In the genomic region with DNA sequence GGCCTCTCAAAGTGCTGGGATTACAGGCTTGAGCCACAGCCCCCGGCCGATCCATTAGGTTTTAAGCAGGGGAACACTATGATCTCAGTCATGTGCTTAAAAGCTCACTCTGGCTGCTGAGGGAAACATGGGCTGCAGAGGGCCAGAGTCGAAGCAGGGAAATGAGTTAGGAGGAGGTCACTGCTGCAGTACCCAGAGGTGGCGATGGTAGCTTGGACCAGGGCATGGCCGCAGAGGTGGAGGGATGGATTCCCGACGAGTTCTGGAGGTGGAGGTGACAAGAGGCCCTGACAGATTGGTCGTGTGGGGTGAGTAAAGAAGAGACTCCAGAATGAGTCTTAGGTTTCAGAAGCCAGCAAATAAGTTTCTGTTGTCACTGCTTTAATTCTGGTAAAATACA, we compare ENCODE assay signal across 19 cellular contexts. TPM values are rescaled to one million over a fixed set of nuclear protein-coding genes. Genes with fewer than 3 reads are reported as not detected.
A peak's percentile ranks its signal among the peaks of the same experiment; 100 is the strongest.
DNase-seq lines count a peak whose midpoint lies in the region; ATAC-seq, FAIRE-seq and TF ChIP-seq lines count a peak whose summit lies in the region.
"Had no signal": no experiment of that assay in that cellular context is flagged by ENCODE, and none has a peak within 500 bp of the region (broad histone marks: within the 10 kb centered on the region; RNA-seq: fewer than 3 reads in every experiment).

No MANE protein-coding gene starts in this region.

- peak; percentile 86 for ATAC-seq in activated CD4-positive, alpha-beta T cell treated with anti-CD3 and anti-CD28 coated beads for 36 hours
- ATAC-seq in GM12878, result peak; percentile 46
- ATAC-seq in HG03039 (IDR thresholded peaks at IDR 0.05; ENCODE audit: unreplicated experiment), result no peak

- 25% methylated on average over 8 of the region's 8 CpGs for WGBS in GM12878 (ENCODE audit: insufficient coverage, insufficient replicate concordance, low lambda C conversion rate, missing lambda C conversion rate)

- H3K79me2 ChIP-seq in GM12878 (ENCODE audit: control insufficient read depth, insufficient read depth, low read length) (no peaks in the 10 kb centered on the region), neural progenitor cell (ENCODE audit: low read depth) (no peaks in the 10 kb centered on the region)

- no peak overlapping the region for H3K4me3 Mint-ChIP-seq in activated CD4-positive, alpha-beta T cell treated with anti-CD3 and anti-CD28 coated beads for 36 hours
- no peak overlapping the region for H3K4me3 Mint-ChIP-seq in activated CD4-positive, alpha-beta T cell treated with anti-CD3 and anti-CD28 coated beads, Interleukin-2, amount 10 ng/mL, durations not matched to agents 7 days and 5 days
- H3K4me3 Mint-ChIP-seq in neural progenitor cell, result no peak overlapping the region

- in situ Hi-C loops in GM12878 (cut with MboI), result no loop called here
- in situ Hi-C loops in KBM-7 (cut with MboI; ENCODE audit: low pct_unique_long_range_greater_than_20kb, low sequenced_read_pairs), result no loop called here

- no peak overlapping the region for H2AFZ ChIP-seq in GM12878 (ENCODE audit: control insufficient read depth, low read depth, low read length)
- H2AFZ ChIP-seq in neural progenitor cell (replicated peaks), result no peak overlapping the region
- H2AFZ ChIP-seq: GM23248 had no signal

- TF ChIP-seq CTCF in GM06990 (IDR thresholded peaks at IDR 0.05; ENCODE audit: insufficient read depth, low read length, poor library complexity, severe bottlenecking) (no peak), GM12878 (IDR thresholded peaks at IDR 0.05 in 2 of 3, conservative IDR thresholded peaks at IDR 0.05 in 1 of 3; ENCODE audit: control insufficient read depth in 2 of 3, extremely low read depth in 1 of 3, insufficient read depth in 1 of 3, low read depth in 3 of 3, low read length in 3 of 3) (no peak), neural progenitor cell (IDR thresholded peaks at IDR 0.05) (no peak)

- no peaks in the 10 kb centered on the region for H4K20me1 ChIP-seq in GM12878 (ENCODE audit: control insufficient read depth, insufficient read depth)
- H4K20me1 ChIP-seq in neural progenitor cell (ENCODE audit: low read depth), result no peaks in the 10 kb centered on the region

- peak; percentile 47 for FAIRE-seq in GM12878 (lab: Jason Lieb, UNC)

- H3F3A ChIP-seq in neural progenitor cell (ENCODE audit: low read depth), result peaks cover 5% of the 10 kb centered on the region

- H3K27ac ChIP-seq in GM12878 (ENCODE audit: control insufficient read depth, insufficient read depth) (no peak overlapping the region), neural progenitor cell (no peak overlapping the region)
- H3K27ac ChIP-seq: 22Rv1, C4-2B, GM23248, Peyer's patch had no signal

- TF ChIP-seq EP300 in GM12878 (IDR thresholded peaks at IDR 0.05; ENCODE audit: borderline replicate concordance in 1 of 2, control insufficient read depth in 1 of 2, low read depth in 2 of 2, low read length in 2 of 2), result no peak

- no peak for TF ChIP-seq RAD21 in GM12878 (IDR thresholded peaks at IDR 0.05; ENCODE audit: insufficient read depth, low read depth, low read length)

- POLR2A ChIA-PET in activated CD4-positive, alpha-beta T cell treated with anti-CD3 and anti-CD28 coated beads for 36 hours (lab: Charles Lee), result no interaction called here
- POLR2A ChIA-PET in activated CD4-positive, alpha-beta T cell treated with anti-CD3 and anti-CD28 coated beads, Interleukin-2, amount 10 ng/mL, durations not matched to agents 7 days and 5 days (lab: Charles Lee), result no interaction called here
- POLR2A ChIA-PET in GM12878 (lab: Charles Lee), result no interaction called here

- no peaks in the 10 kb centered on the region for H3K4me1 ChIP-seq in GM12878 (ENCODE audit: control insufficient read depth, insufficient read depth, low read length)
- H3K4me1 ChIP-seq in neural progenitor cell, result peaks cover 6% of the 10 kb centered on the region
- H3K4me1 ChIP-seq: Peyer's patch had no signal

- H3K27me3 ChIP-seq in GM06990 (replicated peaks; ENCODE audit: control insufficient read depth, insufficient read depth, low read length) (no peaks in the 10 kb centered on the region; the same call in 1 of the 2 replicates), GM12878 (replicated peaks in 1 of 2; ENCODE audit: control insufficient read depth in 2 of 2, insufficient read depth in 2 of 2, low read length in 1 of 2) (peaks cover 0 to 1% of the 10 kb centered on the region in 2 experiments; a peak in 1 of 4 replicates), neural progenitor cell (no peaks in the 10 kb centered on the region)
- H3K27me3 ChIP-seq: Peyer's patch had no signal

- no peaks in the 10 kb centered on the region for H3K36me3 Mint-ChIP-seq in activated CD4-positive, alpha-beta T cell treated with anti-CD3 and anti-CD28 coated beads for 36 hours (ENCODE audit: low read depth)
- H3K36me3 Mint-ChIP-seq in activated CD4-positive, alpha-beta T cell treated with anti-CD3 and anti-CD28 coated beads, Interleukin-2, amount 10 ng/mL, durations not matched to agents 7 days and 5 days (ENCODE audit: low read depth), result no peaks in the 10 kb centered on the region
- no peaks in the 10 kb centered on the region for H3K36me3 Mint-ChIP-seq in neural progenitor cell

- H3K9me3 ChIP-seq in GM12878 (replicated peaks; ENCODE audit: control insufficient read depth, insufficient read depth, low read length), result no peaks in the 10 kb centered on the region
- H3K9me3 ChIP-seq in neural progenitor cell (ENCODE audit: low read depth), result no peaks in the 10 kb centered on the region
- H3K9me3 ChIP-seq: Peyer's patch had no signal

- CTCF ChIA-PET in activated CD4-positive, alpha-beta T cell treated with anti-CD3 and anti-CD28 coated beads for 36 hours (lab: Charles Lee), result interaction anchor here (2.7 kb wide), 1 partner anchor 12 kb away, joined by 18 read pairs; no protein-coding TSS in a partner anchor
- CTCF ChIA-PET in activated CD4-positive, alpha-beta T cell treated with anti-CD3 and anti-CD28 coated beads, Interleukin-2, amount 10 ng/mL, durations not matched to agents 7 days and 5 days (lab: Charles Lee), result interaction anchor here (0.6 to 3.4 kb wide), 2 partner anchors 12 to 124 kb away, joined by 3 to 12 read pairs; no protein-coding TSS in a partner anchor
- CTCF ChIA-PET in GM12878 (lab: Yijun Ruan, JAX), result interaction anchor here (1.0 to 3.9 kb wide), 3 partner anchors 13 to 272 kb away, joined by 4 to 20 read pairs (median 4); no protein-coding TSS in a partner anchor

- RAD21 ChIA-PET in GM12878 (lab: Charles Lee; ENCODE audit: unreplicated experiment), result no interaction called here

- H3K9ac ChIP-seq in GM12878 (ENCODE audit: control insufficient read depth, insufficient read depth, low read length) (no peak overlapping the region), neural progenitor cell (no peak overlapping the region)
- H3K9ac ChIP-seq: GM23248 had no signal

- BruUV-seq in GM12878 (replicated peaks; lab: Mats Ljungman, UMichigan), result no TSS peak

- no peak for TF ChIP-seq POLR2A in GM12878 (IDR thresholded peaks at IDR 0.05; ENCODE audit: low read depth, low read length)

- H3K36me3 ChIP-seq in GM06990 (ENCODE audit: control insufficient read depth, insufficient read depth, low read length) (no peaks in the 10 kb centered on the region), GM12878 (ENCODE audit: control insufficient read depth in 2 of 2, insufficient read depth in 2 of 2, low read length in 1 of 2) (no peaks in the 10 kb centered on the region), neural progenitor cell (no peaks in the 10 kb centered on the region)
- H3K36me3 ChIP-seq: Peyer's patch had no signal

- H3K4me1 Mint-ChIP-seq in activated CD4-positive, alpha-beta T cell treated with anti-CD3 and anti-CD28 coated beads for 36 hours, result peaks cover 13% of the 10 kb centered on the region
- H3K4me1 Mint-ChIP-seq in activated CD4-positive, alpha-beta T cell treated with anti-CD3 and anti-CD28 coated beads, Interleukin-2, amount 10 ng/mL, durations not matched to agents 7 days and 5 days, result peaks cover 2% of the 10 kb centered on the region
- H3K4me1 Mint-ChIP-seq in neural progenitor cell, result peaks cover 16% of the 10 kb centered on the region

- no peaks in the 10 kb centered on the region for H3K9me3 Mint-ChIP-seq in activated CD4-positive, alpha-beta T cell treated with anti-CD3 and anti-CD28 coated beads for 36 hours (ENCODE audit: low read depth)
- no peaks in the 10 kb centered on the region for H3K9me3 Mint-ChIP-seq in activated CD4-positive, alpha-beta T cell treated with anti-CD3 and anti-CD28 coated beads, Interleukin-2, amount 10 ng/mL, durations not matched to agents 7 days and 5 days
- H3K9me3 Mint-ChIP-seq in neural progenitor cell, result peaks cover 2% of the 10 kb centered on the region

- no peak overlapping the region for H3K4me2 ChIP-seq in GM12878 (ENCODE audit: control insufficient read depth, insufficient read depth)
- H3K4me2 ChIP-seq in neural progenitor cell, result no peak overlapping the region

- intact Hi-C loops in activated CD4-positive, alpha-beta T cell treated with anti-CD3 and anti-CD28 coated beads for 36 hours (cut with DNase I, micrococcal nuclease), result no loop called here
- intact Hi-C loops in GM12878 (cut with micrococcal nuclease; ENCODE audit: unreplicated experiment), result no loop called here

- H3K27ac Mint-ChIP-seq in activated CD4-positive, alpha-beta T cell treated with anti-CD3 and anti-CD28 coated beads for 36 hours, result no peak overlapping the region
- H3K27ac Mint-ChIP-seq in activated CD4-positive, alpha-beta T cell treated with anti-CD3 and anti-CD28 coated beads, Interleukin-2, amount 10 ng/mL, durations not matched to agents 7 days and 5 days, result no peak overlapping the region
- no peak overlapping the region for H3K27ac Mint-ChIP-seq in neural progenitor cell

- SMC1A ChIA-PET in GM12878 (lab: Charles Lee; ENCODE audit: uncharacterized antibody, unreplicated experiment), result interaction anchor here (1.1 kb wide), 1 partner anchor 13 kb away, joined by 3 read pairs; no protein-coding TSS in a partner anchor

- H3K4me3 ChIP-seq in GM06990 (replicated peaks; ENCODE audit: low read depth, low read length) (no peak overlapping the region), GM12878 (no peak overlapping the region), neural progenitor cell (no peak overlapping the region)
- H3K4me3 ChIP-seq: GM23248, Peyer's patch had no signal

- peak; percentile 18 for DNase-seq in activated CD4-positive, alpha-beta T cell treated with anti-CD3 and anti-CD28 coated beads for 36 hours
- no peak for DNase-seq in activated CD4-positive, alpha-beta T cell treated with anti-CD3 and anti-CD28 coated beads, Interleukin-2, amount 10 ng/mL, durations not matched to agents 7 days and 5 days
- peak; percentile 11 for DNase-seq in GM06990 (ENCODE audit: extremely low read depth, insufficient read length)
- DNase-seq in GM12878 (ENCODE audit: low read depth, low spot score), result no peak
- DNase-seq in neural progenitor cell (ENCODE audit: low spot score), result peak; percentile 4
- DNase-seq in KBM-7, result no peak
- no peak for DNase-seq in NCI-H446 treated with DMSO at 0.1 percent for 48 hours (lab: John Stamatoyannopoulos, UW)
- DNase-seq: AML-193; DND-41; NCI-H1105 treated with DMSO at 0.1 percent for 48 hours; NCI-H1694; NCI-H2081 treated with DMSO at 0.1 percent for 48 hours; NCI-H748 treated with DMSO at 0.1 percent for 48 hours; NK-92 treated with Interleukin-12 subunit alpha and Interleukin-12 subunit beta, amount 100 ng/mL, for 24 hours; Peyer's patch had no signal

- H3K27me3 Mint-ChIP-seq in activated CD4-positive, alpha-beta T cell treated with anti-CD3 and anti-CD28 coated beads for 36 hours, result peaks cover 5% of the 10 kb centered on the region
- peaks cover under 1% of the 10 kb centered on the region for H3K27me3 Mint-ChIP-seq in activated CD4-positive, alpha-beta T cell treated with anti-CD3 and anti-CD28 coated beads, Interleukin-2, amount 10 ng/mL, durations not matched to agents 7 days and 5 days
- H3K27me3 Mint-ChIP-seq in neural progenitor cell (ENCODE audit: insufficient read depth, low read depth), result peaks cover 9% of the 10 kb centered on the region

RNA-seq across cellular contexts. Expression of a gene that starts 54.4 kb away (rescaled TPM):
- 100 to 1,000 TPM; 125 to 140 TPM for total RNA-seq in activated CD4-positive, alpha-beta T cell treated with anti-CD3 and anti-CD28 coated beads for 36 hours
- 100 to 1,000 TPM; 200 to 204 TPM for total RNA-seq in activated CD4-positive, alpha-beta T cell treated with anti-CD3 and anti-CD28 coated beads, Interleukin-2, amount 10 ng/mL, durations not matched to agents 7 days and 5 days
- total RNA-seq in GM12878 (2013; cell fraction: nucleolus; rRNA removed), result 97.3 and 112 TPM in 2 replicates
- 47.3 and 55.6 TPM in 2 replicates for total RNA-seq in GM12878 (2014; rRNA removed)
- 24.7 and 25.7 TPM in 2 replicates for total RNA-seq in GM12878 (2014; rRNA removed; fragmentation: Illumina TruSeq; extraction: Trizol)
- 88.1 and 96.8 TPM in 2 replicates for total RNA-seq in GM12878 (2021)
- polyA plus RNA-seq in GM12878 (2011; ENCODE audit: low read depth), result 17.7 TPM
- polyA plus RNA-seq in GM12878 (2011; rRNA removed), result 17.1 and 32.3 TPM in 2 replicates
- 41.5 and 49.1 TPM in 2 replicates for polyA plus RNA-seq in GM12878 (2011; cell fraction: cytosol; rRNA removed)
- 129 and 206 TPM in 2 replicates for polyA plus RNA-seq in GM12878 (2011; cell fraction: nucleus; rRNA removed)
- polyA plus RNA-seq in GM12878 (2012), result 26.1 and 34.0 TPM in 2 replicates
- 20.9 and 33.8 TPM in 2 replicates for polyA plus RNA-seq in GM12878 (2014; fragmentation: Illumina TruSeq; extraction: Trizol)
- polyA plus RNA-seq in GM12878 (2014; fragmentation: Nextera tagmentation; extraction: Ambion mirVana), result 1 to 10 TPM; 1.4 to 3.7 TPM
- polyA plus RNA-seq in GM12878 (2014; rRNA removed), result 51.9 and 52.7 TPM in 2 replicates
- polyA plus RNA-seq in GM12878 (2016; fragmentation: Nextera tagmentation; extraction: Ambion mirVana), result 10 to 100 TPM; 16.3 to 19.5 TPM
- 31.7 and 54.2 TPM in 2 replicates for polyA minus RNA-seq in GM12878 (2011; rRNA and poly(A)+ RNA removed)
- 46.8 and 47.2 TPM in 2 replicates for polyA minus RNA-seq in GM12878 (2011; cell fraction: cytosol; rRNA and poly(A)+ RNA removed)
- polyA minus RNA-seq in GM12878 (2011; cell fraction: nucleus; rRNA and poly(A)+ RNA removed), result 33.4 and 55.9 TPM in 2 replicates
- 73.9 and 135 TPM in 2 replicates for total RNA-seq in neural progenitor cell (ENCODE audit: low replicate concordance)

Comparison
In these comparisons a context has a peak if more than half of its experiments do, and no peak if none do; other contexts are left out.
1. DNase-seq: peak in activated CD4-positive, alpha-beta T cell treated with anti-CD3 and anti-CD28 coated beads for 36 hours (single experiment), GM06990 (single experiment) and neural progenitor cell (single experiment); none in activated CD4-positive, alpha-beta T cell treated with anti-CD3 and anti-CD28 coated beads, Interleukin-2, amount 10 ng/mL, durations not matched to agents 7 days and 5 days (single experiment), GM12878 (single experiment), KBM-7 (single experiment) and NCI-H446 treated with DMSO at 0.1 percent for 48 hours (single experiment).